ENCODE assay signal across 11 cellular contexts in genomic region chr19:14400913-14401312, GRCh38. TPM values are rescaled to one million over a fixed set of nuclear protein-coding genes. Genes with fewer than 3 reads are reported as not detected.
DNase-seq lines count a peak whose midpoint lies in the region; ATAC-seq and TF ChIP-seq lines count a peak whose summit lies in the region.
"Had no signal": no experiment of that assay in that cellular context is flagged by ENCODE, and none has a peak within 500 bp of the region (broad histone marks: within the 10 kb centered on the region; RNA-seq: fewer than 3 reads in every experiment).

No MANE protein-coding gene starts in this region.

- no peak overlapping the region for H2BK5ac ChIP-seq in IMR-90 (ENCODE audit: low read depth, low read length, poor library complexity, severe bottlenecking)

- H3K56ac ChIP-seq in IMR-90 (ENCODE audit: extremely low read depth, insufficient read depth, low read length): no peak overlapping the region

- intact Hi-C loops in IMR-90 (cut with micrococcal nuclease): no loop called here

- no peak overlapping the region for H3K4me2 ChIP-seq in IMR-90 (ENCODE audit: low read depth, low read length)

- no peaks in the 10 kb centered on the region for H3K27me3 ChIP-seq in IMR-90 (ENCODE audit: control insufficient read depth, insufficient read depth, low read length)
- H3K27me3 ChIP-seq: ovary had no signal

- TF ChIP-seq CTCF in IMR-90 (conservative IDR thresholded peaks at IDR 0.05; ENCODE audit: low read depth, low read length) (no peak), chondrocyte (IDR thresholded peaks at IDR 0.05) (no peak), osteocyte (IDR thresholded peaks at IDR 0.05) (no peak)

- peaks cover 3% of the 10 kb centered on the region; the same call in 1 of the 2 replicates for H4K20me1 ChIP-seq in IMR-90 (ENCODE audit: insufficient read depth, low read length)

- H3K4ac ChIP-seq in IMR-90 (ENCODE audit: low read depth, low read length): no peak overlapping the region

- H3K36me3 ChIP-seq in IMR-90 (ENCODE audit: control insufficient read depth, insufficient read depth, low read length): peaks cover 16% of the 10 kb centered on the region
- H3K36me3 ChIP-seq: ovary had no signal

- no peak overlapping the region for H2BK120ac ChIP-seq in IMR-90 (ENCODE audit: low read depth, low read length)

- H3K4me3 Mint-ChIP-seq in activated CD4-positive, alpha-beta T cell treated with anti-CD3 and anti-CD28 coated beads, Interleukin-2, amount 10 ng/mL, durations not matched to agents 7 days and 5 days: no peak overlapping the region
- H3K4me3 Mint-ChIP-seq in chondrocyte (ENCODE audit: unreplicated experiment) (no peak overlapping the region), osteocyte (ENCODE audit: unreplicated experiment) (no peak overlapping the region)

- H3K14ac ChIP-seq in IMR-90 (replicated peaks; ENCODE audit: low read depth, low read length): no peak overlapping the region

- no peaks in the 10 kb centered on the region for H3K4me1 ChIP-seq in IMR-90 (ENCODE audit: control insufficient read depth, insufficient read depth, low read length)

- no peaks in the 10 kb centered on the region; the same call in 1 of the 2 replicates for H3K9me3 ChIP-seq in IMR-90 (ENCODE audit: control insufficient read depth, insufficient read depth, low read length)
- H3K9me3 ChIP-seq: ovary had no signal

- dilution Hi-C loops in IMR-90 (cut with HindIII; ENCODE audit: low sequenced_read_pairs, unreplicated experiment): no loop called here

- H2BK15ac ChIP-seq in IMR-90 (ENCODE audit: low read depth, low read length): no peak overlapping the region

- DNase-seq in activated CD4-positive, alpha-beta T cell treated with anti-CD3 and anti-CD28 coated beads, Interleukin-2, amount 10 ng/mL, durations not matched to agents 7 days and 5 days: no peak
- DNase-seq in activated CD4-positive, alpha-beta T cell treated with anti-CD3 and anti-CD28 coated beads, Interleukin-2, amount 50 U/mL, for 1 hour: no peak
- DNase-seq in IMR-90 (no peak), chondrocyte (ENCODE audit: low spot score) (no peak), osteocyte (ENCODE audit: extremely low spot score, unreplicated experiment) (no peak), T1000 (lab: John Stamatoyannopoulos, UW) (no peak), NCI-H524 treated with DMSO at 0.1 percent for 48 hours (lab: John Stamatoyannopoulos, UW) (no peak)
- no peak for DNase-seq in stimulated activated CD4-positive, alpha-beta T cell treated with anti-CD3 and anti-CD28 coated beads, Interleukin-4, amount 100 ng/mL, for 4 hours
- DNase-seq: NCI-H1105 treated with DMSO at 0.1 percent for 48 hours, NCI-H446 treated with DMSO at 0.1 percent for 48 hours, ovary had no signal

- peak overlapping the region; percentile 73 for H3K27ac Mint-ChIP-seq in activated CD4-positive, alpha-beta T cell treated with anti-CD3 and anti-CD28 coated beads, Interleukin-2, amount 10 ng/mL, durations not matched to agents 7 days and 5 days
- H3K27ac Mint-ChIP-seq in chondrocyte (ENCODE audit: unreplicated experiment): peak overlapping the region; percentile 93
- peak overlapping the region; percentile 62 for H3K27ac Mint-ChIP-seq in osteocyte (ENCODE audit: unreplicated experiment)

- in situ Hi-C loops in IMR-90 (cut with MboI; ENCODE audit: low sequenced_read_pairs): no loop called here

- H3K4me1 Mint-ChIP-seq in activated CD4-positive, alpha-beta T cell treated with anti-CD3 and anti-CD28 coated beads, Interleukin-2, amount 10 ng/mL, durations not matched to agents 7 days and 5 days: peaks cover 15% of the 10 kb centered on the region
- peaks cover 16% of the 10 kb centered on the region for H3K4me1 Mint-ChIP-seq in chondrocyte (ENCODE audit: low read depth)
- peaks cover 14% of the 10 kb centered on the region for H3K4me1 Mint-ChIP-seq in osteocyte (ENCODE audit: unreplicated experiment)

- H3K23ac ChIP-seq in IMR-90 (ENCODE audit: low read depth, low read length): no peak overlapping the region

- no peak overlapping the region for H3K9ac ChIP-seq in IMR-90 (ENCODE audit: low read depth, low read length)

- BruUV-seq in IMR-90 (replicated peaks; lab: Mats Ljungman, UMichigan): no TSS peak

- H2BK20ac ChIP-seq in IMR-90 (ENCODE audit: low read depth, low read length): no peak overlapping the region

- H4K5ac ChIP-seq in IMR-90 (ENCODE audit: low read depth, low read length): no peak overlapping the region

- ATAC-seq in IMR-90 (ENCODE audit: low read depth): no peak

- no peak overlapping the region for H3K18ac ChIP-seq in IMR-90 (ENCODE audit: low read depth, low read length)

- H3K36me3 Mint-ChIP-seq in activated CD4-positive, alpha-beta T cell treated with anti-CD3 and anti-CD28 coated beads, Interleukin-2, amount 10 ng/mL, durations not matched to agents 7 days and 5 days (ENCODE audit: low read depth): peaks cover 65% of the 10 kb centered on the region
- H3K36me3 Mint-ChIP-seq in chondrocyte (ENCODE audit: low read depth): peaks cover 1% of the 10 kb centered on the region
- H3K36me3 Mint-ChIP-seq in osteocyte (ENCODE audit: unreplicated experiment): no peaks in the 10 kb centered on the region

- 83% methylated on average over 5 of the region's 8 CpGs; no CpG with 5 or more reads in 1 of the 2 experiments for WGBS in IMR-90 (ENCODE audit: extremely low coverage in 2 of 2, insufficient read length in 1 of 2), 2 experiments

- H3K27me3 Mint-ChIP-seq in activated CD4-positive, alpha-beta T cell treated with anti-CD3 and anti-CD28 coated beads, Interleukin-2, amount 10 ng/mL, durations not matched to agents 7 days and 5 days: no peaks in the 10 kb centered on the region
- no peaks in the 10 kb centered on the region for H3K27me3 Mint-ChIP-seq in chondrocyte (ENCODE audit: low read depth)
- H3K27me3 Mint-ChIP-seq in osteocyte (ENCODE audit: unreplicated experiment): peaks cover 2% of the 10 kb centered on the region

- TF ChIP-seq RAD21 in IMR-90 (IDR thresholded peaks at IDR 0.05; ENCODE audit: low read length): no peak

- peaks cover 6% of the 10 kb centered on the region; the same call in 1 of the 2 replicates for H3K9me1 ChIP-seq in IMR-90 (ENCODE audit: insufficient read depth, low read length)

- CTCF ChIA-PET in activated CD4-positive, alpha-beta T cell treated with anti-CD3 and anti-CD28 coated beads, Interleukin-2, amount 10 ng/mL, durations not matched to agents 7 days and 5 days (lab: Charles Lee): interaction anchor here (1.0 to 1.2 kb wide), 2 partner anchors 10 to 19 kb away, joined by 3 to 6 read pairs; partner anchors contain the start of gene ADGRE5
- CTCF ChIA-PET in IMR-90 (lab: Yijun Ruan, JAX): no interaction called here

- H2AFZ ChIP-seq in IMR-90 (replicated peaks; ENCODE audit: low read length, poor library complexity): no peak overlapping the region

- H2AK9ac ChIP-seq in IMR-90 (replicated peaks; ENCODE audit: low read depth, low read length, poor library complexity): peak overlapping the region; percentile 50

- no peaks in the 10 kb centered on the region for H3K9me3 Mint-ChIP-seq in activated CD4-positive, alpha-beta T cell treated with anti-CD3 and anti-CD28 coated beads, Interleukin-2, amount 10 ng/mL, durations not matched to agents 7 days and 5 days
- no peaks in the 10 kb centered on the region for H3K9me3 Mint-ChIP-seq in chondrocyte (ENCODE audit: low read depth)
- H3K9me3 Mint-ChIP-seq in osteocyte (ENCODE audit: unreplicated experiment): no peaks in the 10 kb centered on the region

- H3K79me1 ChIP-seq in IMR-90 (ENCODE audit: low read depth in 1 of 2, low read length in 2 of 2): no peaks in the 10 kb centered on the region; a peak in 1 of 4 replicates

- no peak overlapping the region for H2AK5ac ChIP-seq in IMR-90 (ENCODE audit: low read depth, low read length)

- H4K91ac ChIP-seq in IMR-90 (ENCODE audit: insufficient read depth, low read depth, low read length): no peak overlapping the region

- no peak overlapping the region for H3K4me3 ChIP-seq in IMR-90 (ENCODE audit: insufficient read depth, low read depth, low read length)
- H3K4me3 ChIP-seq: ovary had no signal

- no peak for TF ChIP-seq POLR2A in IMR-90 (IDR thresholded peaks at IDR 0.05; ENCODE audit: low read depth, low read length)

- no peak overlapping the region for H4K8ac ChIP-seq in IMR-90 (ENCODE audit: low read depth in 2 of 2, low read length in 2 of 2)

- POLR2A ChIA-PET in activated CD4-positive, alpha-beta T cell treated with anti-CD3 and anti-CD28 coated beads, Interleukin-2, amount 10 ng/mL, durations not matched to agents 7 days and 5 days (lab: Charles Lee): no interaction called here
- POLR2A ChIA-PET in IMR-90 (lab: Charles Lee; ENCODE audit: unreplicated experiment): no interaction called here

- H3K27ac ChIP-seq in IMR-90 (ENCODE audit: insufficient read depth, low read length): no peak overlapping the region
- H3K27ac ChIP-seq: ovary had no signal

TF ChIP-seq in IMR-90, 13 proteins besides CTCF, POLR2A, EP300 and RAD21 (continues in another document):
- TF ChIP-seq CHD1 (IDR thresholded peaks at IDR 0.05; ENCODE audit: low read depth, low read length) (no peak), FOS (IDR thresholded peaks at IDR 0.05; ENCODE audit: low read depth, low read length) (no peak), NFE2L2 (IDR thresholded peaks at IDR 0.05; ENCODE audit: low read depth, low read length) (no peak), CEBPB (IDR thresholded peaks at IDR 0.05; ENCODE audit: low read depth, low read length) (no peak)

RNA-seq across cellular contexts. Expression of gene DDX39A, which starts 18.2 kb away (rescaled TPM):
- 100 to 1,000 TPM; 232 to 269 TPM for total RNA-seq in activated CD4-positive, alpha-beta T cell treated with anti-CD3 and anti-CD28 coated beads, Interleukin-2, amount 10 ng/mL, durations not matched to agents 7 days and 5 days
- total RNA-seq in IMR-90 (2012; rRNA removed) (77.5 and 83.0 TPM in 2 replicates), chondrocyte (51.4 to 58.5 TPM (median 51.8 TPM) in 3 replicates), osteocyte (66.0 and 71.0 TPM in 2 replicates)
- polyA plus RNA-seq in IMR-90 (2012; rRNA removed): 82.5 and 89.3 TPM in 2 replicates
- polyA plus RNA-seq in IMR-90 (2012; cell fraction: cytosol; rRNA removed): 49.4 and 53.9 TPM in 2 replicates
- polyA plus RNA-seq in IMR-90 (2012; cell fraction: nucleus; rRNA removed; ENCODE audit: low replicate concordance): 436 and 719 TPM in 2 replicates

RNA-seq across cellular contexts. Expression of gene ADGRE5, which starts 19.7 kb away (rescaled TPM):
- total RNA-seq in activated CD4-positive, alpha-beta T cell treated with anti-CD3 and anti-CD28 coated beads, Interleukin-2, amount 10 ng/mL, durations not matched to agents 7 days and 5 days: 100 to 1,000 TPM; 304 to 310 TPM
- total RNA-seq in IMR-90 (2012; rRNA removed) (7.5 and 7.7 TPM in 2 replicates), chondrocyte (1.8 to 12.7 TPM (median 10.7 TPM) in 3 replicates), osteocyte (2.0 and 2.1 TPM in 2 replicates)
- polyA plus RNA-seq in IMR-90 (2012; rRNA removed): 14.6 and 15.0 TPM in 2 replicates
- polyA plus RNA-seq in IMR-90 (2012; cell fraction: cytosol; rRNA removed): 8.9 and 17.0 TPM in 2 replicates
- polyA plus RNA-seq in IMR-90 (2012; cell fraction: nucleus; rRNA removed; ENCODE audit: low replicate concordance): 20.5 and 31.2 TPM in 2 replicates

RNA-seq across cellular contexts. Expression of gene PKN1, which starts 32.2 kb away (rescaled TPM):
- 100 to 1,000 TPM; 238 to 242 TPM for total RNA-seq in activated CD4-positive, alpha-beta T cell treated with anti-CD3 and anti-CD28 coated beads, Interleukin-2, amount 10 ng/mL, durations not matched to agents 7 days and 5 days
- 39.4 and 41.4 TPM in 2 replicates for total RNA-seq in IMR-90 (2012; rRNA removed)
- 39.1 and 44.1 TPM in 2 replicates for polyA plus RNA-seq in IMR-90 (2012; rRNA removed)
- 58.6 and 63.1 TPM in 2 replicates for polyA plus RNA-seq in IMR-90 (2012; cell fraction: cytosol; rRNA removed)
- 50.6 and 92.0 TPM in 2 replicates for polyA plus RNA-seq in IMR-90 (2012; cell fraction: nucleus; rRNA removed; ENCODE audit: low replicate concordance)
- total RNA-seq in chondrocyte: 112 to 204 TPM (median 195 TPM) in 3 replicates
- 151 and 162 TPM in 2 replicates for total RNA-seq in osteocyte

Comparison
In these comparisons a context has a peak if more than half of its experiments do, and no peak if none do; other contexts are left out.
1. RNA of gene ADGRE5, which starts 19.7 kb away (total RNA-seq): 304 to 310 TPM in activated CD4-positive, alpha-beta T cell treated with anti-CD3 and anti-CD28 coated beads, Interleukin-2, amount 10 ng/mL, durations not matched to agents 7 days and 5 days; 1.8 to 12.7 TPM in chondrocyte, 7.5 to 7.7 TPM in IMR-90 and 2.0 to 2.1 TPM in osteocyte; every median in the first group is over 10 times any median in the second.
2. Peak in every context shown above with its lines, with median percentiles within 50 percentile points of each other: H3K27ac Mint-ChIP-seq.